17 cellular contexts compared by ENCODE assay signal in the genomic region with DNA sequence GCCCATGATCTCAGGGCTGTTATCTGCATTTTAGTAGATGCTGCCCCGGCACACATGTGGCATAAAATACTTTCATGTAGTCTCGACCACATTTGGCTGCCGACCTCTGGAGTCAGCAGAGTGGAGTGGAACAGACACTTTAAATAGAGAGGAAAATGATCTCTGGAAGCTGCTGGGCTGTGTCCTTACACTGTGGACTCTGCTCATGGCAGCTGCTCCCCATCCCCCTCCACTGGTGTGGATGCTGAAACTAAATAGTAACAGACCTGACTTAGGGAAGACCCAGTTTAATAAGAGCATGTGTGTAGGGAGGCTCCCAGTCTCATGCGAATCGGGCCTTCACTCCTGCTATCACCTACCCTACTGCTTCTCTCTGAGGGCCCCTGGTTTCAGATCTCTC.
"Had no signal": no experiment of that assay in that cellular context is flagged by ENCODE, and none has a peak within 500 bp of the region (broad histone marks: within the 10 kb centered on the region; RNA-seq: fewer than 3 reads in every experiment).

No MANE protein-coding gene starts in this region.

- H3K4me3 ChIP-seq: gastroesophageal sphincter, pancreas, right atrium auricular region, tibial nerve had no signal

- H3K27me3 Mint-ChIP-seq: stimulated activated naive B cell treated with anti-CD40 and anti-IgM and Interleukin-4, amounts not matched to agents 10 μg/mL and 1 μg/mL and 100 μg/mL, for 72 hours had no signal

- H3K27ac Mint-ChIP-seq: activated CD8-positive, alpha-beta T cell treated with anti-CD3 and anti-CD28 coated beads, Interleukin-2, amount 10 ng/mL, durations not matched to agents 7 days and 5 days; activated naive CD4-positive, alpha-beta T cell treated with anti-CD3 and anti-CD28 coated beads for 36 hours; activated T-helper 1 cell treated with anti-CD3 and anti-CD28 coated beads, Interleukin-12 subunit alpha, Interleukin-12 subunit beta, Interleukin-2, Interleukin-4 antibody, amounts not matched to agents 30 ng/mL and 10 ng/mL and 1 ng/mL, durations not matched to agents 14 hours and 24 hours and 36 hours; stimulated activated naive B cell treated with anti-CD40 and anti-IgM and Interleukin-4, amounts not matched to agents 10 μg/mL and 1 μg/mL and 100 μg/mL, for 72 hours; T-cell had no signal

- H3K27ac ChIP-seq: gastroesophageal sphincter, pancreas, right atrium auricular region, tibial nerve, VCaP had no signal

- H3K4me3 Mint-ChIP-seq: activated CD8-positive, alpha-beta T cell treated with anti-CD3 and anti-CD28 coated beads, Interleukin-2, amount 10 ng/mL, durations not matched to agents 7 days and 5 days; activated naive CD4-positive, alpha-beta T cell treated with anti-CD3 and anti-CD28 coated beads for 36 hours; activated T-helper 1 cell treated with anti-CD3 and anti-CD28 coated beads, Interleukin-12 subunit alpha, Interleukin-12 subunit beta, Interleukin-2, Interleukin-4 antibody, amounts not matched to agents 30 ng/mL and 10 ng/mL and 1 ng/mL, durations not matched to agents 14 hours and 24 hours and 36 hours; stimulated activated naive B cell treated with anti-CD40 and anti-IgM and Interleukin-4, amounts not matched to agents 10 μg/mL and 1 μg/mL and 100 μg/mL, for 72 hours; T-cell had no signal

- DNase-seq: activated CD4-positive, alpha-beta T cell treated with anti-CD3 and anti-CD28 coated beads for 4 hours; activated CD8-positive, alpha-beta memory T cell treated with anti-CD3 and anti-CD28 coated beads, Interleukin-2, amount 50 U/mL, for 48 hours; activated CD8-positive, alpha-beta T cell treated with anti-CD3 and anti-CD28 coated beads, Interleukin-2, amount 10 ng/mL, durations not matched to agents 7 days and 5 days; activated naive CD4-positive, alpha-beta T cell treated with anti-CD3 and anti-CD28 coated beads for 36 hours; central memory CD4-positive, alpha-beta T cell; effector memory CD4-positive, alpha-beta T cell; islet precursor cell; pancreas; stimulated activated CD4-positive, alpha-beta T cell treated with anti-CD3 and anti-CD28 coated beads, Interleukin-1b, Interleukin-23, amount 100 ng/mL, for 48 hours; stimulated activated naive B cell treated with anti-CD40 and anti-IgM and Interleukin-4, amounts not matched to agents 10 μg/mL and 1 μg/mL and 100 μg/mL, for 72 hours; T-cell; T1000 had no signal

- H3K4me1 Mint-ChIP-seq: stimulated activated naive B cell treated with anti-CD40 and anti-IgM and Interleukin-4, amounts not matched to agents 10 μg/mL and 1 μg/mL and 100 μg/mL, for 72 hours; T-cell had no signal

- H3K4me1 ChIP-seq: gastroesophageal sphincter, right atrium auricular region, tibial nerve had no signal

- ATAC-seq: activated CD8-positive, alpha-beta T cell treated with anti-CD3 and anti-CD28 coated beads, Interleukin-2, amount 10 ng/mL, durations not matched to agents 7 days and 5 days; gastroesophageal sphincter; pancreas; stimulated activated naive B cell treated with anti-CD40 and anti-IgM and Interleukin-4, amounts not matched to agents 10 μg/mL and 1 μg/mL and 100 μg/mL, for 72 hours; T-cell had no signal

- H3K27me3 ChIP-seq: right atrium auricular region, tibial nerve had no signal
